ENCODE assay signal across 1 cellular context in the genomic region with DNA sequence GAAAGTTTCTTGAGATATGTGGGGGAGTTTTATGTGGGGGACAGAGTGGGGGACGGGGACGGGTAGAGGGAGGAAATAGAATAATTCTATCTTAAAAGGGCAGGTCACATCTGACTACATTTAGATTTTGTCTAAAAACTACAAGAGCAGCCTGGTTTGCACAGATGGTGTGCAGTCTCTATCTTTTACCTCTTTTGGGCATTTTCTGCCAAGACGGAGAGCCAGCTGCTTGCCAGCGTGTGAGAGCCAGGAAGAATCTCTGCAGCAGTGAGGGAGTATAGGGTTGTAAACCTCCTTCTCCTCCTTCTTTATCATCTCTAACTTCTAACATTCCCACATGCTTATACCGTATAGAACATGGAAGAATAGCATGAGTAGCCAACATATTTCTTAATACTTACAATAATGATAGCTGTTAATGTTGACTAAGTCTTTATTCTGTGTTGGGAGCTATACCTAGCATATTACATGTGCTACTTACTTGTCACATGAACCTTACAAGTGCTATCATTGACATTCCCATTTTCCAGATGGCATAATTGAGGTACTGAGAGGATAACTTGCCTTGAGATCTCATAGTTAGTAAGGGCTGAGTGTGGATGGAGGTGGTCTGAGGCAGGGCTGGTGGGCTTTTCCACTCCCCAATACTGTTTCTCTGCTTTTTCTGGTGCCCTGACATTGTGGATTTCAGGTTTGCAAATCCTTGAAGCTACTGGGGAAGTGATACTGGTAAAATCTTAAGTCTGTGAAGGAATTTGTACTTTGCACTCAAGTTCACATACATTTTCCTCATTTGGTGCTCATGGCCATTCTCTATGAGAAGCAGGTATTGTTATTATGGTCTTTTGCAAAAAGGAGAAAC.
TF ChIP-seq lines count a peak whose summit lies in the region.

No MANE protein-coding gene starts in this region.

TF ChIP-seq in K562, 482 proteins besides CTCF, POLR2A, EP300 and RAD21 (continued from another document):
- TF ChIP-seq, protein P1, sequence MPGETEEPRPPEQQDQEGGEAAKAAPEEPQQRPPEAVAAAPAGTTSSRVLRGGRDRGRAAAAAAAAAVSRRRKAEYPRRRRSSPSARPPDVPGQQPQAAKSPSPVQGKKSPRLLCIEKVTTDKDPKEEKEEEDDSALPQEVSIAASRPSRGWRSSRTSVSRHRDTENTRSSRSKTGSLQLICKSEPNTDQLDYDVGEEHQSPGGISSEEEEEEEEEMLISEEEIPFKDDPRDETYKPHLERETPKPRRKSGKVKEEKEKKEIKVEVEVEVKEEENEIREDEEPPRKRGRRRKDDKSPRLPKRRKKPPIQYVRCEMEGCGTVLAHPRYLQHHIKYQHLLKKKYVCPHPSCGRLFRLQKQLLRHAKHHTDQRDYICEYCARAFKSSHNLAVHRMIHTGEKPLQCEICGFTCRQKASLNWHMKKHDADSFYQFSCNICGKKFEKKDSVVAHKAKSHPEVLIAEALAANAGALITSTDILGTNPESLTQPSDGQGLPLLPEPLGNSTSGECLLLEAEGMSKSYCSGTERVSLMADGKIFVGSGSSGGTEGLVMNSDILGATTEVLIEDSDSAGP (CRISPR knock-in tag; IDR thresholded peaks at IDR 0.05), result no peak
- TF ChIP-seq HNRNPH1 (optimal IDR thresholded peaks at IDR 0.05; ENCODE audit: low read depth, low read length), result no peak
- no peak for TF ChIP-seq DACH1 (IDR thresholded peaks at IDR 0.05; ENCODE audit: partially characterized antibody)
- TF ChIP-seq MTA2 (IDR thresholded peaks at IDR 0.05; ENCODE audit: low read depth), result no peak
- no peak for TF ChIP-seq HSF4 (CRISPR knock-in tag; IDR thresholded peaks at IDR 0.05; ENCODE audit: borderline replicate concordance)
- TF ChIP-seq, protein P2, sequence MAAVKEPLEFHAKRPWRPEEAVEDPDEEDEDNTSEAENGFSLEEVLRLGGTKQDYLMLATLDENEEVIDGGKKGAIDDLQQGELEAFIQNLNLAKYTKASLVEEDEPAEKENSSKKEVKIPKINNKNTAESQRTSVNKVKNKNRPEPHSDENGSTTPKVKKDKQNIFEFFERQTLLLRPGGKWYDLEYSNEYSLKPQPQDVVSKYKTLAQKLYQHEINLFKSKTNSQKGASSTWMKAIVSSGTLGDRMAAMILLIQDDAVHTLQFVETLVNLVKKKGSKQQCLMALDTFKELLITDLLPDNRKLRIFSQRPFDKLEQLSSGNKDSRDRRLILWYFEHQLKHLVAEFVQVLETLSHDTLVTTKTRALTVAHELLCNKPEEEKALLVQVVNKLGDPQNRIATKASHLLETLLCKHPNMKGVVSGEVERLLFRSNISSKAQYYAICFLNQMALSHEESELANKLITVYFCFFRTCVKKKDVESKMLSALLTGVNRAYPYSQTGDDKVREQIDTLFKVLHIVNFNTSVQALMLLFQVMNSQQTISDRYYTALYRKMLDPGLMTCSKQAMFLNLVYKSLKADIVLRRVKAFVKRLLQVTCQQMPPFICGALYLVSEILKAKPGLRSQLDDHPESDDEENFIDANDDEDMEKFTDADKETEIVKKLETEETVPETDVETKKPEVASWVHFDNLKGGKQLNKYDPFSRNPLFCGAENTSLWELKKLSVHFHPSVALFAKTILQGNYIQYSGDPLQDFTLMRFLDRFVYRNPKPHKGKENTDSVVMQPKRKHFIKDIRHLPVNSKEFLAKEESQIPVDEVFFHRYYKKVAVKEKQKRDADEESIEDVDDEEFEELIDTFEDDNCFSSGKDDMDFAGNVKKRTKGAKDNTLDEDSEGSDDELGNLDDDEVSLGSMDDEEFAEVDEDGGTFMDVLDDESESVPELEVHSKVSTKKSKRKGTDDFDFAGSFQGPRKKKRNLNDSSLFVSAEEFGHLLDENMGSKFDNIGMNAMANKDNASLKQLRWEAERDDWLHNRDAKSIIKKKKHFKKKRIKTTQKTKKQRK (IDR thresholded peaks at IDR 0.05; ENCODE audit: borderline replicate concordance, low read depth, low read length), result no peak
- no peak for TF ChIP-seq SAFB2 (IDR thresholded peaks at IDR 0.05; ENCODE audit: borderline replicate concordance, low read depth, low read length, severe bottlenecking)
- TF ChIP-seq, protein P3, sequence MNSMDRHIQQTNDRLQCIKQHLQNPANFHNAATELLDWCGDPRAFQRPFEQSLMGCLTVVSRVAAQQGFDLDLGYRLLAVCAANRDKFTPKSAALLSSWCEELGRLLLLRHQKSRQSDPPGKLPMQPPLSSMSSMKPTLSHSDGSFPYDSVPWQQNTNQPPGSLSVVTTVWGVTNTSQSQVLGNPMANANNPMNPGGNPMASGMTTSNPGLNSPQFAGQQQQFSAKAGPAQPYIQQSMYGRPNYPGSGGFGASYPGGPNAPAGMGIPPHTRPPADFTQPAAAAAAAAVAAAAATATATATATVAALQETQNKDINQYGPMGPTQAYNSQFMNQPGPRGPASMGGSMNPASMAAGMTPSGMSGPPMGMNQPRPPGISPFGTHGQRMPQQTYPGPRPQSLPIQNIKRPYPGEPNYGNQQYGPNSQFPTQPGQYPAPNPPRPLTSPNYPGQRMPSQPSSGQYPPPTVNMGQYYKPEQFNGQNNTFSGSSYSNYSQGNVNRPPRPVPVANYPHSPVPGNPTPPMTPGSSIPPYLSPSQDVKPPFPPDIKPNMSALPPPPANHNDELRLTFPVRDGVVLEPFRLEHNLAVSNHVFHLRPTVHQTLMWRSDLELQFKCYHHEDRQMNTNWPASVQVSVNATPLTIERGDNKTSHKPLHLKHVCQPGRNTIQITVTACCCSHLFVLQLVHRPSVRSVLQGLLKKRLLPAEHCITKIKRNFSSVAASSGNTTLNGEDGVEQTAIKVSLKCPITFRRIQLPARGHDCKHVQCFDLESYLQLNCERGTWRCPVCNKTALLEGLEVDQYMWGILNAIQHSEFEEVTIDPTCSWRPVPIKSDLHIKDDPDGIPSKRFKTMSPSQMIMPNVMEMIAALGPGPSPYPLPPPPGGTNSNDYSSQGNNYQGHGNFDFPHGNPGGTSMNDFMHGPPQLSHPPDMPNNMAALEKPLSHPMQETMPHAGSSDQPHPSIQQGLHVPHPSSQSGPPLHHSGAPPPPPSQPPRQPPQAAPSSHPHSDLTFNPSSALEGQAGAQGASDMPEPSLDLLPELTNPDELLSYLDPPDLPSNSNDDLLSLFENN (IDR thresholded peaks at IDR 0.05; ENCODE audit: low read depth in 2 of 2, low read length in 2 of 2), result no peak
- no peak for TF ChIP-seq SLC30A9 (CRISPR knock-in tag; IDR thresholded peaks at IDR 0.05)
- TF ChIP-seq, protein P4, sequence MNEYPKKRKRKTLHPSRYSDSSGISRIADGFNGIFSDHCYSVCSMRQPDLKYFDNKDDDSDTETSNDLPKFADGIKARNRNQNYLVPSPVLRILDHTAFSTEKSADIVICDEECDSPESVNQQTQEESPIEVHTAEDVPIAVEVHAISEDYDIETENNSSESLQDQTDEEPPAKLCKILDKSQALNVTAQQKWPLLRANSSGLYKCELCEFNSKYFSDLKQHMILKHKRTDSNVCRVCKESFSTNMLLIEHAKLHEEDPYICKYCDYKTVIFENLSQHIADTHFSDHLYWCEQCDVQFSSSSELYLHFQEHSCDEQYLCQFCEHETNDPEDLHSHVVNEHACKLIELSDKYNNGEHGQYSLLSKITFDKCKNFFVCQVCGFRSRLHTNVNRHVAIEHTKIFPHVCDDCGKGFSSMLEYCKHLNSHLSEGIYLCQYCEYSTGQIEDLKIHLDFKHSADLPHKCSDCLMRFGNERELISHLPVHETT (CRISPR knock-in tag; conservative IDR thresholded peaks at IDR 0.05 in 1 of 2, IDR thresholded peaks at IDR 0.05 in 1 of 2), result no peak
